Comparison of ENCODE assay signal across 18 cellular contexts in the genomic region with DNA sequence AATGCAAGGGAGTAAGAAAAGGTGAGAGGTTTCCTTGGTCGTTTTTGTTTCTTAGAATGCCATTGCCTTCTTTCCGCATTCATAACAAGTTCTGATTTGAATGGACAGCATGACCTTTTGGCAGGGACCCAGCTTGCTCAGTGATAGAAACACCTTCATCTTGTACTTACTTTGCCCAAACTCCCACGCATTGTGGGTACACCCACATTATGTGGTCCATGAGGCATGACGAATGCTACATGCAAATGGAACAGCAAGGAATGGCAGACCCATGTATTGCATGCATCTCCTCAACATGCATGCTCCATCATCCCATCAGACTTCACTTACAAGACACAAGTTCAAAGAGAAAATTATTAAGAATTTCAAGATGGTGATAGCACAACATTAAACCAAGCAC.
A peak's percentile ranks its signal among the peaks of the same experiment; 100 is the strongest.
DNase-seq lines count a peak whose midpoint lies in the region; ATAC-seq and TF ChIP-seq lines count a peak whose summit lies in the region.
"Had no signal": no experiment of that assay in that cellular context is flagged by ENCODE, and none has a peak within 500 bp of the region (broad histone marks: within the 10 kb centered on the region; RNA-seq: fewer than 3 reads in every experiment).

No MANE protein-coding gene starts in this region.

- no peaks in the 10 kb centered on the region for H3K9me3 ChIP-seq in parathyroid adenoma (ENCODE audit: control insufficient read depth, low read length)
- no peaks in the 10 kb centered on the region for H3K9me3 ChIP-seq in OCI-LY7 (ENCODE audit: low read length)
- H3K9me3 ChIP-seq: right lobe of liver, transverse colon had no signal

- H4K20me1 ChIP-seq in OCI-LY7 (ENCODE audit: insufficient read depth, low read length) = no peaks in the 10 kb centered on the region

- H3K4me1 ChIP-seq in parathyroid adenoma (no peaks in the 10 kb centered on the region), OCI-LY7 (ENCODE audit: insufficient read depth, low read length, poor library complexity, severe bottlenecking) (no peaks in the 10 kb centered on the region)
- H3K4me1 ChIP-seq: right lobe of liver, transverse colon had no signal

- no peak overlapping the region for H3K4me3 Mint-ChIP-seq in activated naive CD8-positive, alpha-beta T cell treated with anti-CD3 and anti-CD28 coated beads, Interleukin-2, amount 50 U/mL, for 24 hours
- H3K4me3 Mint-ChIP-seq in activated naive CD8-positive, alpha-beta T cell treated with anti-CD3 and anti-CD28 coated beads for 36 hours = no peak overlapping the region
- no peak overlapping the region for H3K4me3 Mint-ChIP-seq in activated CD4-positive, alpha-beta T cell treated with anti-CD3 and anti-CD28 coated beads, Interleukin-2, amount 10 ng/mL, durations not matched to agents 24 days and 14 days
- H3K4me3 Mint-ChIP-seq in stimulated activated naive CD8-positive, alpha-beta T cell treated with anti-CD3 and anti-CD28 coated beads, Interleukin-15, Interleukin-2, amounts not matched to agents 100 ng/mL and 50 ng/mL, for 24 hours = no peak overlapping the region
- H3K4me3 Mint-ChIP-seq: IgD-negative memory B cell; naive thymus-derived CD4-positive, alpha-beta T cell had no signal

- no TSS peak for BruUV-seq in OCI-LY7 (replicated peaks; lab: Mats Ljungman, UMichigan)

- H3K27ac ChIP-seq in parathyroid adenoma = no peak overlapping the region
- no peak overlapping the region for H3K27ac ChIP-seq in OCI-LY7 (ENCODE audit: low read depth, low read length, poor library complexity, severe bottlenecking)
- H3K27ac ChIP-seq: right lobe of liver, transverse colon had no signal

- no peak overlapping the region for H2AFZ ChIP-seq in parathyroid adenoma
- H2AFZ ChIP-seq in OCI-LY7 (ENCODE audit: low read length) = no peak overlapping the region

- POLR2A ChIA-PET in OCI-LY7 (lab: Charles Lee) = no interaction called here

- H3K4me2 ChIP-seq in parathyroid adenoma (ENCODE audit: low read length) (peak overlapping the region; percentile 26), OCI-LY7 (ENCODE audit: low read length) (no peak overlapping the region)

- no peaks in the 10 kb centered on the region for H3K9me3 Mint-ChIP-seq in activated naive CD8-positive, alpha-beta T cell treated with anti-CD3 and anti-CD28 coated beads, Interleukin-2, amount 50 U/mL, for 24 hours
- no peaks in the 10 kb centered on the region for H3K9me3 Mint-ChIP-seq in activated naive CD8-positive, alpha-beta T cell treated with anti-CD3 and anti-CD28 coated beads for 36 hours
- H3K9me3 Mint-ChIP-seq in activated CD4-positive, alpha-beta T cell treated with anti-CD3 and anti-CD28 coated beads, Interleukin-2, amount 10 ng/mL, durations not matched to agents 24 days and 14 days = peaks cover 11% of the 10 kb centered on the region
- H3K9me3 Mint-ChIP-seq in stimulated activated naive CD8-positive, alpha-beta T cell treated with anti-CD3 and anti-CD28 coated beads, Interleukin-15, Interleukin-2, amounts not matched to agents 100 ng/mL and 50 ng/mL, for 24 hours = no peaks in the 10 kb centered on the region

- H3K27ac Mint-ChIP-seq in activated naive CD8-positive, alpha-beta T cell treated with anti-CD3 and anti-CD28 coated beads, Interleukin-2, amount 50 U/mL, for 24 hours = no peak overlapping the region
- H3K27ac Mint-ChIP-seq in activated naive CD8-positive, alpha-beta T cell treated with anti-CD3 and anti-CD28 coated beads for 36 hours = no peak overlapping the region
- peak overlapping the region; percentile 31 for H3K27ac Mint-ChIP-seq in activated CD4-positive, alpha-beta T cell treated with anti-CD3 and anti-CD28 coated beads, Interleukin-2, amount 10 ng/mL, durations not matched to agents 24 days and 14 days
- peak overlapping the region; percentile 72 for H3K27ac Mint-ChIP-seq in stimulated activated naive CD8-positive, alpha-beta T cell treated with anti-CD3 and anti-CD28 coated beads, Interleukin-15, Interleukin-2, amounts not matched to agents 100 ng/mL and 50 ng/mL, for 24 hours
- H3K27ac Mint-ChIP-seq: IgD-negative memory B cell had no signal

- no peak for TF ChIP-seq CTCF in parathyroid adenoma (IDR thresholded peaks at IDR 0.05)
- TF ChIP-seq CTCF in OCI-LY7 (conservative IDR thresholded peaks at IDR 0.05; ENCODE audit: low read length) = no peak

- H3K36me3 ChIP-seq in parathyroid adenoma (ENCODE audit: control insufficient read depth, insufficient read depth, low read length) (no peaks in the 10 kb centered on the region), OCI-LY7 (ENCODE audit: insufficient read depth, low read length) (no peaks in the 10 kb centered on the region)
- H3K36me3 ChIP-seq: right lobe of liver, transverse colon had no signal

- H3K36me3 Mint-ChIP-seq in activated naive CD8-positive, alpha-beta T cell treated with anti-CD3 and anti-CD28 coated beads, Interleukin-2, amount 50 U/mL, for 24 hours (ENCODE audit: low read depth) = no peaks in the 10 kb centered on the region
- H3K36me3 Mint-ChIP-seq in activated naive CD8-positive, alpha-beta T cell treated with anti-CD3 and anti-CD28 coated beads for 36 hours = no peaks in the 10 kb centered on the region
- no peaks in the 10 kb centered on the region for H3K36me3 Mint-ChIP-seq in activated CD4-positive, alpha-beta T cell treated with anti-CD3 and anti-CD28 coated beads, Interleukin-2, amount 10 ng/mL, durations not matched to agents 24 days and 14 days (ENCODE audit: low read depth)
- no peaks in the 10 kb centered on the region for H3K36me3 Mint-ChIP-seq in stimulated activated naive CD8-positive, alpha-beta T cell treated with anti-CD3 and anti-CD28 coated beads, Interleukin-15, Interleukin-2, amounts not matched to agents 100 ng/mL and 50 ng/mL, for 24 hours (ENCODE audit: low read depth)
- H3K36me3 Mint-ChIP-seq: IgD-negative memory B cell had no signal

- H3K79me2 ChIP-seq in parathyroid adenoma (no peaks in the 10 kb centered on the region), OCI-LY7 (ENCODE audit: insufficient read depth, low read depth, low read length) (no peaks in the 10 kb centered on the region)

- no peaks in the 10 kb centered on the region for H3K27me3 Mint-ChIP-seq in activated naive CD8-positive, alpha-beta T cell treated with anti-CD3 and anti-CD28 coated beads, Interleukin-2, amount 50 U/mL, for 24 hours
- no peaks in the 10 kb centered on the region for H3K27me3 Mint-ChIP-seq in activated naive CD8-positive, alpha-beta T cell treated with anti-CD3 and anti-CD28 coated beads for 36 hours
- H3K27me3 Mint-ChIP-seq in activated CD4-positive, alpha-beta T cell treated with anti-CD3 and anti-CD28 coated beads, Interleukin-2, amount 10 ng/mL, durations not matched to agents 24 days and 14 days = no peaks in the 10 kb centered on the region
- no peaks in the 10 kb centered on the region for H3K27me3 Mint-ChIP-seq in stimulated activated naive CD8-positive, alpha-beta T cell treated with anti-CD3 and anti-CD28 coated beads, Interleukin-15, Interleukin-2, amounts not matched to agents 100 ng/mL and 50 ng/mL, for 24 hours

- intact Hi-C loops in activated CD4-positive, alpha-beta T cell treated with anti-CD3 and anti-CD28 coated beads, Interleukin-2, amount 10 ng/mL, durations not matched to agents 24 days and 14 days (cut with micrococcal nuclease) = no loop called here
- intact Hi-C loops in OCI-LY7 (cut with micrococcal nuclease; ENCODE audit: unreplicated experiment) = no loop called here

- DNase-seq in activated naive CD8-positive, alpha-beta T cell treated with anti-CD3 and anti-CD28 coated beads, Interleukin-2, amount 50 U/mL, for 24 hours = peak; percentile 54
- DNase-seq in activated naive CD8-positive, alpha-beta T cell treated with anti-CD3 and anti-CD28 coated beads for 36 hours = no peak
- DNase-seq in activated CD4-positive, alpha-beta T cell treated with anti-CD3 and anti-CD28 coated beads, Interleukin-2, amount 10 ng/mL, durations not matched to agents 24 days and 14 days = no peak
- no peak for DNase-seq in HPDE6-E6E7 (ENCODE audit: extremely low spot score)
- no peak for DNase-seq in OCI-LY7 (ENCODE audit: low spot score)
- DNase-seq: cerebellar nuclear complex, erythroblast, mesendoderm, MV-4-11, NCI-H1930, right lobe of liver, RPMI8226, transverse colon had no signal

- H3K9ac ChIP-seq in parathyroid adenoma = no peak overlapping the region

- H3K4me3 ChIP-seq in parathyroid adenoma (ENCODE audit: low read depth, low read length) (no peak overlapping the region), OCI-LY7 (ENCODE audit: low read depth, low read length, poor library complexity, severe bottlenecking) (no peak overlapping the region)
- H3K4me3 ChIP-seq: right lobe of liver, transverse colon had no signal

- peaks cover 12% of the 10 kb centered on the region for H3K4me1 Mint-ChIP-seq in activated naive CD8-positive, alpha-beta T cell treated with anti-CD3 and anti-CD28 coated beads, Interleukin-2, amount 50 U/mL, for 24 hours
- H3K4me1 Mint-ChIP-seq in activated naive CD8-positive, alpha-beta T cell treated with anti-CD3 and anti-CD28 coated beads for 36 hours = peaks cover 5% of the 10 kb centered on the region
- H3K4me1 Mint-ChIP-seq in activated CD4-positive, alpha-beta T cell treated with anti-CD3 and anti-CD28 coated beads, Interleukin-2, amount 10 ng/mL, durations not matched to agents 24 days and 14 days = peaks cover 7% of the 10 kb centered on the region
- H3K4me1 Mint-ChIP-seq in stimulated activated naive CD8-positive, alpha-beta T cell treated with anti-CD3 and anti-CD28 coated beads, Interleukin-15, Interleukin-2, amounts not matched to agents 100 ng/mL and 50 ng/mL, for 24 hours (ENCODE audit: low read depth) = peaks cover 11% of the 10 kb centered on the region

- ATAC-seq in activated naive CD8-positive, alpha-beta T cell treated with anti-CD3 and anti-CD28 coated beads, Interleukin-2, amount 50 U/mL, for 24 hours = peak; percentile 78
- ATAC-seq in HG02981 (IDR thresholded peaks at IDR 0.05; ENCODE audit: unreplicated experiment) = no peak
- ATAC-seq: naive thymus-derived CD4-positive, alpha-beta T cell; right lobe of liver had no signal

- H3K9me2 ChIP-seq in OCI-LY7 (ENCODE audit: insufficient read depth, low read length) = no peaks in the 10 kb centered on the region

- no peaks in the 10 kb centered on the region for H3K27me3 ChIP-seq in parathyroid adenoma (ENCODE audit: control insufficient read depth, insufficient read depth, low read length)
- H3K27me3 ChIP-seq: right lobe of liver, transverse colon had no signal

- CTCF ChIA-PET in OCI-LY7 (lab: Charles Lee; ENCODE audit: unreplicated experiment) = interaction anchor here (0.6 kb wide), 1 partner anchor 37 kb away, joined by 4 read pairs; no protein-coding TSS in a partner anchor

Comparison
In these comparisons a context has a peak if more than half of its experiments do, and no peak if none do; other contexts are left out.
1. H3K27ac Mint-ChIP-seq: peak in activated CD4-positive, alpha-beta T cell treated with anti-CD3 and anti-CD28 coated beads, Interleukin-2, amount 10 ng/mL, durations not matched to agents 24 days and 14 days (single experiment) and stimulated activated naive CD8-positive, alpha-beta T cell treated with anti-CD3 and anti-CD28 coated beads, Interleukin-15, Interleukin-2, amounts not matched to agents 100 ng/mL and 50 ng/mL, for 24 hours (single experiment); none in activated naive CD8-positive, alpha-beta T cell treated with anti-CD3 and anti-CD28 coated beads, Interleukin-2, amount 50 U/mL, for 24 hours (single experiment) and activated naive CD8-positive, alpha-beta T cell treated with anti-CD3 and anti-CD28 coated beads for 36 hours (single experiment).